ENCODE assay signal across 16 cellular contexts in genomic region chr4:159145318-159146006, GRCh38. TPM values are rescaled to one million over a fixed set of nuclear protein-coding genes. Genes with fewer than 3 reads are reported as not detected.
DNase-seq lines count a peak whose midpoint lies in the region; ATAC-seq, FAIRE-seq and TF ChIP-seq lines count a peak whose summit lies in the region.
"Had no signal": no experiment of that assay in that cellular context is flagged by ENCODE, and none has a peak within 500 bp of the region (broad histone marks: within the 10 kb centered on the region; RNA-seq: fewer than 3 reads in every experiment).

No MANE protein-coding gene starts in this region.

- no peak overlapping the region for H3K23ac ChIP-seq in IMR-90 (ENCODE audit: low read depth, low read length)
- H3K23ac ChIP-seq in H1 (ENCODE audit: insufficient read length), result no peak overlapping the region

- no peak overlapping the region for H3K4me3 Mint-ChIP-seq in mesothelial cell of epicardium

- peaks cover 27% of the 10 kb centered on the region for H3K4me1 Mint-ChIP-seq in mesothelial cell of epicardium

- POLR2A ChIA-PET in IMR-90 (lab: Charles Lee; ENCODE audit: unreplicated experiment) (interaction anchor here (0.6 kb wide), 1 partner anchor 10 kb away, joined by 5 read pairs; no protein-coding TSS in a partner anchor), H1 (lab: Charles Lee; ENCODE audit: partially characterized antibody) (no interaction called here)

- H2BK120ac ChIP-seq in IMR-90 (ENCODE audit: low read depth, low read length) (no peak overlapping the region), H1 (replicated peaks; ENCODE audit: low read depth, low read length) (no peak overlapping the region)

- H3K27ac Mint-ChIP-seq in mesothelial cell of epicardium, result peak overlapping the region; percentile 2

- no peaks in the 10 kb centered on the region for H3K27me3 ChIP-seq in IMR-90 (ENCODE audit: control insufficient read depth, insufficient read depth, low read length)
- H3K27me3 ChIP-seq in H1 (replicated peaks in 1 of 4; ENCODE audit: control insufficient read depth in 3 of 4, extremely low read depth in 1 of 4, insufficient read depth in 3 of 4, low read length in 3 of 4), result no peaks in the 10 kb centered on the region

- H3K56ac ChIP-seq in IMR-90 (ENCODE audit: extremely low read depth, insufficient read depth, low read length), result no peak overlapping the region
- no peak overlapping the region for H3K56ac ChIP-seq in H1 (replicated peaks; ENCODE audit: insufficient read length, low read depth, low read length)

- H4K20me1 ChIP-seq in IMR-90 (ENCODE audit: insufficient read depth, low read length) (peaks cover 9% of the 10 kb centered on the region; the same call in 1 of the 2 replicates), H1 (replicated peaks in 1 of 2; ENCODE audit: control insufficient read depth in 1 of 2, insufficient read depth in 2 of 2, low read length in 2 of 2) (no peaks in the 10 kb centered on the region)

- no peaks in the 10 kb centered on the region for H3K9me3 Mint-ChIP-seq in mesothelial cell of epicardium

- H4K5ac ChIP-seq in IMR-90 (ENCODE audit: low read depth, low read length) (no peak overlapping the region), H1 (ENCODE audit: insufficient read length, low read depth, low read length) (no peak overlapping the region)

- H3K79me1 ChIP-seq in IMR-90 (ENCODE audit: low read depth in 1 of 2, low read length in 2 of 2), result peaks cover 13 to 43% of the 10 kb centered on the region in 2 experiments
- H3K79me1 ChIP-seq in H1 (ENCODE audit: low read depth, low read length), result peaks cover 2% of the 10 kb centered on the region; the same call in 1 of the 2 replicates

- H2AK5ac ChIP-seq in IMR-90 (ENCODE audit: low read depth, low read length) (peak overlapping the region; percentile 52; the same call in 1 of the 2 replicates), H1 (ENCODE audit: low read depth, low read length) (no peak overlapping the region)

- TF ChIP-seq CTCF in IMR-90 (conservative IDR thresholded peaks at IDR 0.05; ENCODE audit: low read depth, low read length) (no peak), H1 (IDR thresholded peaks at IDR 0.05; ENCODE audit: control extremely low read depth in 1 of 3, insufficient read depth in 1 of 3, low read depth in 1 of 3, low read length in 3 of 3) (no peak), mesothelial cell of epicardium (IDR thresholded peaks at IDR 0.05; ENCODE audit: unreplicated experiment) (no peak)

- no peak overlapping the region for H4K91ac ChIP-seq in IMR-90 (ENCODE audit: insufficient read depth, low read depth, low read length)
- H4K91ac ChIP-seq in H1 (replicated peaks; ENCODE audit: insufficient read length, low read length), result no peak overlapping the region

- no peak overlapping the region for H2BK5ac ChIP-seq in IMR-90 (ENCODE audit: low read depth, low read length, poor library complexity, severe bottlenecking)
- H2BK5ac ChIP-seq in H1 (ENCODE audit: low read depth, low read length), result no peak overlapping the region

- H3K14ac ChIP-seq in IMR-90 (replicated peaks; ENCODE audit: low read depth, low read length), result no peak overlapping the region
- H3K14ac ChIP-seq in H1 (ENCODE audit: insufficient read length), result no peak overlapping the region

- no peak overlapping the region for H2BK15ac ChIP-seq in IMR-90 (ENCODE audit: low read depth, low read length)
- no peak overlapping the region for H2BK15ac ChIP-seq in H1 (ENCODE audit: low read length)

- H3K27ac ChIP-seq in IMR-90 (ENCODE audit: insufficient read depth, low read length) (no peak overlapping the region), H1 (ENCODE audit: low read depth, low read length) (no peak overlapping the region), caudate nucleus (ENCODE audit: low read depth, low read length) (no peak overlapping the region)
- H3K27ac ChIP-seq: C4-2B had no signal

- FAIRE-seq in GM18507 (lab: Jason Lieb, UNC) (peak; percentile 33), H1 (lab: Jason Lieb, UNC) (peak; percentile 24)

- H3K18ac ChIP-seq in IMR-90 (ENCODE audit: low read depth, low read length) (peak overlapping the region; percentile 24; the same call in 1 of the 2 replicates), H1 (ENCODE audit: extremely low read depth, low read length) (no peak overlapping the region)

- no TSS peak for BruUV-seq in IMR-90 (replicated peaks; lab: Mats Ljungman, UMichigan)

- H2AFZ ChIP-seq in IMR-90 (replicated peaks; ENCODE audit: low read length, poor library complexity) (no peak overlapping the region), H1 (ENCODE audit: low read length) (no peak overlapping the region)

- H3K27me3 Mint-ChIP-seq in mesothelial cell of epicardium (ENCODE audit: low read depth), result no peaks in the 10 kb centered on the region

- H3K4me2 ChIP-seq in IMR-90 (ENCODE audit: low read depth, low read length), result no peak overlapping the region
- H3K4me2 ChIP-seq in H1 (ENCODE audit: insufficient read depth in 1 of 2, low read depth in 2 of 2, low read length in 2 of 2), result no peak overlapping the region

- intact Hi-C loops in IMR-90 (cut with micrococcal nuclease), result no loop called here

- in situ Hi-C loops in IMR-90 (cut with MboI; ENCODE audit: low sequenced_read_pairs), result no loop called here

- no peak overlapping the region for H4K8ac ChIP-seq in IMR-90 (ENCODE audit: low read depth in 2 of 2, low read length in 2 of 2)
- no peak overlapping the region for H4K8ac ChIP-seq in H1 (ENCODE audit: extremely low read depth, insufficient read depth, low read length)

- CTCF ChIA-PET in IMR-90 (lab: Yijun Ruan, JAX) (interaction anchor here (1.5 kb wide), 1 partner anchor 25 kb away, joined by 4 read pairs; no protein-coding TSS in a partner anchor), H1 (lab: Charles Lee; ENCODE audit: partially characterized antibody) (interaction anchor here (0.6 to 0.9 kb wide), 3 partner anchors 8 to 134 kb away, joined by 3 to 4 read pairs (median 3); no protein-coding TSS in a partner anchor)

- peaks cover 3 to 95% of the 10 kb centered on the region in 2 experiments; a peak in 3 of 4 replicates for H3K79me2 ChIP-seq in H1 (ENCODE audit: control insufficient read depth in 1 of 2, insufficient read depth in 2 of 2, low read length in 2 of 2)

- DNase-seq in GM18507 (ENCODE audit: extremely low spot score, insufficient read length, low read depth) (no peak), IMR-90 (no peak), H1 (ENCODE audit: low read depth in 1 of 2, low spot score in 2 of 2) (no peak), mesothelial cell of epicardium (ENCODE audit: low spot score in 2 of 2, unreplicated experiment in 2 of 2) (no peak), caudate nucleus (lab: John Stamatoyannopoulos, UW) (no peak), NCI-H510A (lab: John Stamatoyannopoulos, UW) (no peak)
- DNase-seq: DMS79 treated with DMSO at 0.1 percent for 48 hours, H7, NCI-H1417 treated with DMSO at 0.1 percent for 48 hours, NCI-H187 treated with DMSO at 0.1 percent for 48 hours, NCI-H2227 treated with DMSO at 0.1 percent for 48 hours, NCI-H524, NCI-H82, SIG-M5 had no signal

- no peak overlapping the region for H2BK12ac ChIP-seq in H1 (ENCODE audit: low read depth, low read length)

- H3K4ac ChIP-seq in IMR-90 (ENCODE audit: low read depth, low read length) (no peak overlapping the region; the same call in 1 of the 2 replicates), H1 (replicated peaks; ENCODE audit: insufficient read length, low read depth, low read length) (no peak overlapping the region)

- TF ChIP-seq POLR2A in IMR-90 (IDR thresholded peaks at IDR 0.05; ENCODE audit: low read depth, low read length) (no peak), H1 (IDR thresholded peaks at IDR 0.05; ENCODE audit: control extremely low read depth in 1 of 2, low read depth in 2 of 2, low read length in 2 of 2) (no peak)

- H3K36me3 Mint-ChIP-seq in mesothelial cell of epicardium, result no peaks in the 10 kb centered on the region

- no peak for TF ChIP-seq EP300 in H1 (IDR thresholded peaks at IDR 0.05; ENCODE audit: borderline replicate concordance in 1 of 2, low read depth in 2 of 2, low read length in 2 of 2)

- H3K4me1 ChIP-seq in IMR-90 (ENCODE audit: control insufficient read depth, insufficient read depth, low read length), result peaks cover 10% of the 10 kb centered on the region
- peaks cover 0 to 3% (median 2%) of the 10 kb centered on the region in 4 experiments; a peak in 4 of 7 replicates for H3K4me1 ChIP-seq in H1 (replicated peaks in 1 of 4; ENCODE audit: control insufficient read depth in 3 of 4, insufficient read depth in 4 of 4, low read length in 3 of 4)

- H2BK20ac ChIP-seq in IMR-90 (ENCODE audit: low read depth, low read length) (0 out of 2 replicates have a peak overlapping the region, but pooled peaks have one; percentile 38), H1 (ENCODE audit: low read length) (no peak overlapping the region)

- WGBS in IMR-90 (ENCODE audit: extremely low coverage in 2 of 2, insufficient read length in 1 of 2), 2 experiments, result no CpG with 5 or more reads among the region's 5 CpGs
- 90% methylated on average over 5 of the region's 5 CpGs; no CpG with 5 or more reads in 1 of the 2 experiments for WGBS in H1 (ENCODE audit: extremely low coverage in 1 of 2, insufficient coverage in 1 of 2, insufficient read length in 1 of 2, insufficient replicate concordance in 2 of 2, low coverage in 1 of 2, low lambda C conversion rate in 2 of 2, missing lambda C conversion rate in 1 of 2), 2 experiments

- H3K9me3 ChIP-seq in IMR-90 (ENCODE audit: control insufficient read depth, insufficient read depth, low read length) (no peaks in the 10 kb centered on the region), H1 (ENCODE audit: insufficient read depth in 2 of 2, low read depth in 1 of 2, low read length in 1 of 2) (no peaks in the 10 kb centered on the region)

- dilution Hi-C loops in IMR-90 (cut with HindIII; ENCODE audit: low sequenced_read_pairs, unreplicated experiment), result no loop called here

- H3K9ac ChIP-seq in IMR-90 (ENCODE audit: low read depth, low read length), result no peak overlapping the region
- no peak overlapping the region for H3K9ac ChIP-seq in H1 (replicated peaks in 1 of 4; ENCODE audit: extremely low read depth in 1 of 4, low read depth in 3 of 4, low read length in 3 of 4)

- H3K23me2 ChIP-seq in H1 (ENCODE audit: low read depth, low read length), result no peaks in the 10 kb centered on the region

- peak; percentile 16; the same call in 1 of the 2 replicates for ATAC-seq in IMR-90 (ENCODE audit: low read depth)
- no peak for ATAC-seq in GM18909 (IDR thresholded peaks at IDR 0.05; ENCODE audit: poor library complexity, unreplicated experiment)

- no peaks in the 10 kb centered on the region for H3K36me3 ChIP-seq in IMR-90 (ENCODE audit: control insufficient read depth, insufficient read depth, low read length)
- H3K36me3 ChIP-seq in H1 (ENCODE audit: control insufficient read depth in 2 of 4, insufficient read depth in 4 of 4, low read length in 3 of 4), result no peaks in the 10 kb centered on the region

- TF ChIP-seq RAD21 in IMR-90 (IDR thresholded peaks at IDR 0.05; ENCODE audit: low read length) (no peak), H1 (IDR thresholded peaks at IDR 0.05 in 1 of 2, conservative IDR thresholded peaks at IDR 0.05 in 1 of 2; ENCODE audit: low read depth in 2 of 2, low read length in 2 of 2) (no peak)

- H2AK9ac ChIP-seq in IMR-90 (replicated peaks; ENCODE audit: low read depth, low read length, poor library complexity), result no peak overlapping the region

- H3K9me1 ChIP-seq in IMR-90 (ENCODE audit: insufficient read depth, low read length), result peaks cover 7% of the 10 kb centered on the region

- H3K4me3 ChIP-seq in IMR-90 (ENCODE audit: insufficient read depth, low read depth, low read length), result no peak overlapping the region
- no peak overlapping the region for H3K4me3 ChIP-seq in H1 (ENCODE audit: extremely low read depth in 1 of 4, insufficient read depth in 2 of 4, low read depth in 3 of 4, low read length in 4 of 4)

RNA-seq across cellular contexts. Expression of gene RAPGEF2, which starts 42.6 kb away (rescaled TPM):
- total RNA-seq in IMR-90 (2012; rRNA removed) (109 and 126 TPM in 2 replicates), mesothelial cell of epicardium (46.7 to 50.2 TPM (median 49.4 TPM) in 3 replicates)
- polyA plus RNA-seq in IMR-90 (2012; rRNA removed) (25.6 and 27.6 TPM in 2 replicates), H1 (2011; rRNA removed) (16.7 and 24.4 TPM in 2 replicates)
- 7.5 and 8.0 TPM in 2 replicates for polyA plus RNA-seq in IMR-90 (2012; cell fraction: cytosol; rRNA removed)
- 19.5 and 127 TPM in 2 replicates for polyA plus RNA-seq in IMR-90 (2012; cell fraction: nucleus; rRNA removed; ENCODE audit: low replicate concordance)
- total RNA-seq in H1 (2021; fragmentation: NEBNext Ultra II Directional; extraction: Animal tissue kit (Norgen Biotek cat#: 25700)), result 42.9 and 48.6 TPM in 2 replicates
- polyA plus RNA-seq in H1 (2011; cell fraction: cytosol; rRNA removed), result 23.7 TPM
- polyA plus RNA-seq in H1 (2011; cell fraction: nucleus; rRNA removed), result 33.0 TPM
- 23.2 to 31.0 TPM (median 29.9 TPM) in 4 replicates for polyA plus RNA-seq in H1 (2012, experiment 1 of 2)
- polyA plus RNA-seq in H1 (2012, experiment 2 of 2), result 1.7 TPM
- polyA plus RNA-seq in H1 (2013, experiment 1 of 2), result 24.0 TPM
- 27.4 TPM for polyA plus RNA-seq in H1 (2013, experiment 2 of 2)
- 84.3 and 118 TPM in 2 replicates for polyA minus RNA-seq in H1 (2011; rRNA and poly(A)+ RNA removed)
- 33.5 TPM for polyA minus RNA-seq in H1 (2011; cell fraction: cytosol; rRNA and poly(A)+ RNA removed)
- polyA minus RNA-seq in H1 (2011; cell fraction: nucleus; rRNA and poly(A)+ RNA removed), result 76.8 TPM
